In genomic region chr6:10529862-10530374, GRCh38 we compare ENCODE assay signal across 8 cellular contexts. TPM values are rescaled to one million over a fixed set of nuclear protein-coding genes. Genes with fewer than 3 reads are reported as not detected.
A peak's percentile ranks its signal among the peaks of the same experiment; 100 is the strongest.
DNase-seq lines count a peak whose midpoint lies in the region; ATAC-seq and TF ChIP-seq lines count a peak whose summit lies in the region.
"Not testable (repeated sequence)": the region's sequence is repeated elsewhere in the genome, so short reads cannot be mapped to it uniquely, and the experiment has no call there.

No MANE protein-coding gene starts in this region.

- not testable (repeated sequence) for H3K27ac ChIP-seq in CD8-positive, alpha-beta memory T cell (ENCODE audit: low read depth, low read length); coronary artery; suprapubic skin

- H3K4me3 Mint-ChIP-seq in CD8-positive, alpha-beta memory T cell = peak overlapping the region; percentile 88 to 98 (median 93)
- peak overlapping the region; percentile 97 for H3K4me3 Mint-ChIP-seq in T-helper 1 cell treated with Interleukin-12 subunit alpha and Interleukin-12 subunit beta and Interleukin-4 antibody, amounts not matched to agents 30 μg/mL and 1 μg/mL, for 36 hours
- peak overlapping the region; percentile 81 for H3K4me3 Mint-ChIP-seq in activated T-helper 17 cell treated with anti-CD3 and anti-CD28 coated beads, Interleukin-2, amount 50 U/mL, for 72 hours
- H3K4me3 Mint-ChIP-seq in nephron = peak overlapping the region; percentile 51 to 77 (median 57)

- H3K4me1 Mint-ChIP-seq in CD8-positive, alpha-beta memory T cell = peaks cover 42 to 69% (median 64%) of the 10 kb centered on the region in 3 donors
- peaks cover 44% of the 10 kb centered on the region for H3K4me1 Mint-ChIP-seq in T-helper 1 cell treated with Interleukin-12 subunit alpha and Interleukin-12 subunit beta and Interleukin-4 antibody, amounts not matched to agents 30 μg/mL and 1 μg/mL, for 36 hours (ENCODE audit: low read depth)
- peaks cover 20% of the 10 kb centered on the region for H3K4me1 Mint-ChIP-seq in activated T-helper 17 cell treated with anti-CD3 and anti-CD28 coated beads, Interleukin-2, amount 50 U/mL, for 72 hours
- H3K4me1 Mint-ChIP-seq in nephron = not testable (repeated sequence)

- not testable (repeated sequence) for H4K20me1 ChIP-seq in Loucy (ENCODE audit: insufficient read depth, low read length, poor library complexity, severe bottlenecking)

- H3K9me3 ChIP-seq in CD8-positive, alpha-beta memory T cell (ENCODE audit: low read length); Loucy (ENCODE audit: insufficient read depth, low read depth, low read length); suprapubic skin: not testable (repeated sequence)

- POLR2A ChIA-PET in CD8-positive, alpha-beta memory T cell (lab: Charles Lee) = not testable (repeated sequence)

- not testable (repeated sequence) for H3F3A ChIP-seq in Loucy (ENCODE audit: low read depth)

- TF ChIP-seq POLR2A in suprapubic skin (IDR thresholded peaks at IDR 0.05) = not testable (repeated sequence)

- not testable (repeated sequence) for H3K27me3 ChIP-seq in CD8-positive, alpha-beta memory T cell (ENCODE audit: insufficient read depth, low read length, poor library complexity, severe bottlenecking); Loucy (ENCODE audit: insufficient read depth, low read length, poor library complexity, severe bottlenecking); suprapubic skin

- H3K9me2 ChIP-seq in Loucy (replicated peaks; ENCODE audit: low read depth, low read length) = not testable (repeated sequence)

- not testable (repeated sequence) for H3K27me3 Mint-ChIP-seq in CD8-positive, alpha-beta memory T cell; T-helper 1 cell treated with Interleukin-12 subunit alpha and Interleukin-12 subunit beta and Interleukin-4 antibody, amounts not matched to agents 30 μg/mL and 1 μg/mL, for 36 hours (ENCODE audit: low read depth); activated T-helper 17 cell treated with anti-CD3 and anti-CD28 coated beads, Interleukin-2, amount 50 U/mL, for 72 hours; nephron (ENCODE audit: low read depth)

- peak overlapping the region in 7 of 8 donors; percentile 31 to 90 (median 78) for H3K27ac Mint-ChIP-seq in CD8-positive, alpha-beta memory T cell
- peak overlapping the region; percentile 96 for H3K27ac Mint-ChIP-seq in T-helper 1 cell treated with Interleukin-12 subunit alpha and Interleukin-12 subunit beta and Interleukin-4 antibody, amounts not matched to agents 30 μg/mL and 1 μg/mL, for 36 hours
- peak overlapping the region; percentile 85 for H3K27ac Mint-ChIP-seq in activated T-helper 17 cell treated with anti-CD3 and anti-CD28 coated beads, Interleukin-2, amount 50 U/mL, for 72 hours
- H3K27ac Mint-ChIP-seq in nephron = peak overlapping the region; percentile 5 to 94 (median 29)

- peak overlapping the region; percentile 82 for H3K4me2 ChIP-seq in Loucy (ENCODE audit: low read depth, low read length, poor library complexity, severe bottlenecking)

- H3K36me3 ChIP-seq in CD8-positive, alpha-beta memory T cell (ENCODE audit: insufficient read depth, low read length); Loucy (ENCODE audit: insufficient read depth, low read length); suprapubic skin: not testable (repeated sequence)

- peaks cover 38% of the 10 kb centered on the region for H3K79me2 ChIP-seq in Loucy (ENCODE audit: insufficient read depth, low read length)

- peaks cover 11% of the 10 kb centered on the region for H3K4me1 ChIP-seq in CD8-positive, alpha-beta memory T cell (ENCODE audit: insufficient read depth, low read length)
- H3K4me1 ChIP-seq in Loucy (ENCODE audit: insufficient read depth, low read length, poor library complexity, severe bottlenecking) = peaks cover 51% of the 10 kb centered on the region
- H3K4me1 ChIP-seq in suprapubic skin = not testable (repeated sequence)

- not testable (repeated sequence) for H2AFZ ChIP-seq in Loucy (ENCODE audit: low read length)

- ATAC-seq in activated T-helper 17 cell treated with anti-CD3 and anti-CD28 coated beads, Interleukin-2, amount 50 U/mL, for 72 hours (replicated peaks) = not testable (repeated sequence)

- peaks cover 0 to 14% (median 0%) of the 10 kb centered on the region in 3 donors for H3K36me3 Mint-ChIP-seq in CD8-positive, alpha-beta memory T cell
- peaks cover 15% of the 10 kb centered on the region for H3K36me3 Mint-ChIP-seq in T-helper 1 cell treated with Interleukin-12 subunit alpha and Interleukin-12 subunit beta and Interleukin-4 antibody, amounts not matched to agents 30 μg/mL and 1 μg/mL, for 36 hours (ENCODE audit: low read depth)
- H3K36me3 Mint-ChIP-seq in activated T-helper 17 cell treated with anti-CD3 and anti-CD28 coated beads, Interleukin-2, amount 50 U/mL, for 72 hours (ENCODE audit: low read depth); nephron (ENCODE audit: low read depth): not testable (repeated sequence)

- not testable (repeated sequence) for TF ChIP-seq EP300 in suprapubic skin (IDR thresholded peaks at IDR 0.05)

- H3K9ac ChIP-seq in Loucy (ENCODE audit: low read depth, low read length, poor library complexity, severe bottlenecking) = peak overlapping the region; percentile 78

- not testable (repeated sequence) for DNase-seq in CD8-positive, alpha-beta memory T cell; coronary artery (ENCODE audit: low spot score); suprapubic skin (ENCODE audit: low spot score in 2 of 2)
- DNase-seq in kidney tubule cell (ENCODE audit: low spot score) = peak; percentile 38

- WGBS in suprapubic skin = 87% methylated on average over 11 of the region's 11 CpGs

- CTCF ChIA-PET in CD8-positive, alpha-beta memory T cell (lab: Charles Lee) = not testable (repeated sequence)

- not testable (repeated sequence) for TF ChIP-seq CTCF in Loucy (conservative IDR thresholded peaks at IDR 0.05; ENCODE audit: low read length); coronary artery (IDR thresholded peaks at IDR 0.05); nephron (IDR thresholded peaks at IDR 0.05; ENCODE audit: unreplicated experiment in 3 of 3); suprapubic skin (IDR thresholded peaks at IDR 0.05)

- peak overlapping the region; percentile 66 for H3K4me3 ChIP-seq in CD8-positive, alpha-beta memory T cell (ENCODE audit: low read length)
- H3K4me3 ChIP-seq in Loucy (ENCODE audit: low read length, poor library complexity, severe bottlenecking) = peak overlapping the region; percentile 93
- peak overlapping the region; percentile 64 for H3K4me3 ChIP-seq in coronary artery
- H3K4me3 ChIP-seq in suprapubic skin = peak overlapping the region; percentile 42

- H3K9me3 Mint-ChIP-seq in CD8-positive, alpha-beta memory T cell; T-helper 1 cell treated with Interleukin-12 subunit alpha and Interleukin-12 subunit beta and Interleukin-4 antibody, amounts not matched to agents 30 μg/mL and 1 μg/mL, for 36 hours; activated T-helper 17 cell treated with anti-CD3 and anti-CD28 coated beads, Interleukin-2, amount 50 U/mL, for 72 hours; nephron: not testable (repeated sequence)

RNA-seq across cellular contexts. Expression of gene GCNT2, which starts 8.8 kb away (rescaled TPM):
- 1 to 10 TPM; 1.3 to 1.4 TPM for total RNA-seq in CD8-positive, alpha-beta memory T cell
- 1.4 TPM for polyA plus RNA-seq in CD8-positive, alpha-beta memory T cell
- under 1 TPM; 0.64 to 0.73 TPM for total RNA-seq in activated T-helper 17 cell treated with anti-CD3 and anti-CD28 coated beads, Interleukin-2, amount 50 U/mL, for 72 hours
- 10 to 100 TPM in 3 of 4 donors, 1 to 10 TPM in 1; 8.0 to 37.4 (median 14.4) TPM for total RNA-seq in suprapubic skin

Comparison
In these comparisons a context has a peak if more than half of its experiments do, and no peak if none do; other contexts are left out.
1. H3K4me3 ChIP-seq: peak in every context shown above with its lines; median percentile 93 in Loucy; 66 in CD8-positive, alpha-beta memory T cell; 64 in coronary artery; 42 in suprapubic skin.
2. H3K27ac Mint-ChIP-seq: peak in every context shown above with its lines; median percentile 96 in T-helper 1 cell treated with Interleukin-12 subunit alpha and Interleukin-12 subunit beta and Interleukin-4 antibody, amounts not matched to agents 30 μg/mL and 1 μg/mL, for 36 hours; 85 in activated T-helper 17 cell treated with anti-CD3 and anti-CD28 coated beads, Interleukin-2, amount 50 U/mL, for 72 hours; 78 in CD8-positive, alpha-beta memory T cell; 29 in nephron.